1 cellular context compared by ENCODE assay signal in the genomic region with DNA sequence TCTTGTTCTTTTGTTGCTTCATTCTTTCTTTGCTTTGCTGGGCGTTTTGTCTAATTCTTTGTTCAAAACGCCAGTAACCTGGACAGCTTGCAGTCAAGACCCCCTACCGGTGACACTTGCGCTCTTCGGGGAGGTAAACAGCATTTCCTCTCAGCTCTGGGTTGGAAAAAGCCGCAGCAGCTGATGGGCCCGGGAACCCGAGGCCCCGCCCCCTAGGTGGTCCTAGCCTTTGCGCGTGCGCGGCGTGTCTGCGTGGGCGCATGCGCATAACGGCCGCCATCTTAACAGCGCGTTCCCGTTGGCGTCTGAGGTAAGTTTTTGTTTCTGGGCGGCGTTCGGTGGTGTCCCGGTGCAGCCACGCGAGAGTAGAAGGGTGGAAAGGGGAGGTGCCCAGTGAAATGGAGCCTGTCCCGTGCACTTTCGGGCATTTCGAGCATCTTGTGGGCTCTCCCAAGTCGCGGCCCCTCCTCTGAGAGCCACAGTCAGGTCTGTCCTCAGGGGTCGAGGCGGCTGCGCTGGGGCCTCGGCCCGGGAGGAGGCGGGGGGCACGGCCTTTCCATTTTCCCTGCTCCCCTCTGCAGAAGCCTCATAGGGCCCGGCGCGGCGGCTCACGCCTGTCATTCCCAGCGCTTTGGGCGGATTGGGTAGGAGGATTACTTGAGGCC.
TF ChIP-seq lines count a peak whose summit lies in the region.

A gene (plus strand): TSS at position 261 of the 665 bp plus-strand sequence. CDS start 14,371 bp downstream, outside the sequence.

TF ChIP-seq in HEK293, 187 proteins besides CTCF, POLR2A, EP300 and RAD21 (continued from another document and continues in another):
- TF ChIP-seq ZFP37 (tag by site-specific recombination; IDR thresholded peaks at IDR 0.05) = no peak
- TF ChIP-seq ZNF350 (tag by site-specific recombination; IDR thresholded peaks at IDR 0.05) = no peak
- no peak for TF ChIP-seq HOXD13 (CRISPR knock-in tag; IDR thresholded peaks at IDR 0.05; ENCODE audit: borderline replicate concordance)
- TF ChIP-seq, protein P1, sequence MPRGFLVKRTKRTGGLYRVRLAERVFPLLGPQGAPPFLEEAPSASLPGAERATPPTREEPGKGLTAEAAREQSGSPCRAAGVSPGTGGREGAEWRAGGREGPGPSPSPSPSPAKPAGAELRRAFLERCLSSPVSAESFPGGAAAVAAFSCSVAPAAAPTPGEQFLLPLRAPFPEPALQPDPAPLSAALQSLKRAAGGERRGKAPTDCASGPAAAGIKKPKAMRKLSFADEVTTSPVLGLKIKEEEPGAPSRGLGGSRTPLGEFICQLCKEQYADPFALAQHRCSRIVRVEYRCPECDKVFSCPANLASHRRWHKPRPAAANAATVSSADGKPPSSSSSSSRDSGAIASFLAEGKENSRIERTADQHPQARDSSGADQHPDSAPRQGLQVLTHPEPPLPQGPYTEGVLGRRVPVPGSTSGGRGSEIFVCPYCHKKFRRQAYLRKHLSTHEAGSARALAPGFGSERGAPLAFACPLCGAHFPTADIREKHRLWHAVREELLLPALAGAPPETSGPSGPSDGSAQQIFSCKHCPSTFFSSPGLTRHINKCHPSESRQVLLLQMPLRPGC (tag by site-specific recombination; IDR thresholded peaks at IDR 0.05) = no peak
- 0 out of 2 replicates have a peak, but pooled peaks have one; percentile 61 for TF ChIP-seq ZNF600 (tag by site-specific recombination; IDR thresholded peaks at IDR 0.05)
- peak; percentile 88 for TF ChIP-seq GLIS1 (tag by site-specific recombination; IDR thresholded peaks at IDR 0.05)
- peak; percentile 53; the same call in 1 of the 2 replicates for TF ChIP-seq YY1 (tag by site-specific recombination; IDR thresholded peaks at IDR 0.05)
- no peak for TF ChIP-seq ZNF843 (tag by site-specific recombination; IDR thresholded peaks at IDR 0.05)
- TF ChIP-seq KLF1 (tag by site-specific recombination; IDR thresholded peaks at IDR 0.05) = peak; percentile 30; the same call in 1 of the 2 replicates
- no peak for TF ChIP-seq ZNF677 (tag by site-specific recombination; IDR thresholded peaks at IDR 0.05)
- TF ChIP-seq, protein P2, sequence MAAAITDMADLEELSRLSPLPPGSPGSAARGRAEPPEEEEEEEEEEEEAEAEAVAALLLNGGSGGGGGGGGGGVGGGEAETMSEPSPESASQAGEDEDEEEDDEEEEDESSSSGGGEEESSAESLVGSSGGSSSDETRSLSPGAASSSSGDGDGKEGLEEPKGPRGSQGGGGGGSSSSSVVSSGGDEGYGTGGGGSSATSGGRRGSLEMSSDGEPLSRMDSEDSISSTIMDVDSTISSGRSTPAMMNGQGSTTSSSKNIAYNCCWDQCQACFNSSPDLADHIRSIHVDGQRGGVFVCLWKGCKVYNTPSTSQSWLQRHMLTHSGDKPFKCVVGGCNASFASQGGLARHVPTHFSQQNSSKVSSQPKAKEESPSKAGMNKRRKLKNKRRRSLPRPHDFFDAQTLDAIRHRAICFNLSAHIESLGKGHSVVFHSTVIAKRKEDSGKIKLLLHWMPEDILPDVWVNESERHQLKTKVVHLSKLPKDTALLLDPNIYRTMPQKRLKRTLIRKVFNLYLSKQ (tag by site-specific recombination; IDR thresholded peaks at IDR 0.05; ENCODE audit: borderline replicate concordance) = no peak
- TF ChIP-seq ZNF169 (tag by site-specific recombination; IDR thresholded peaks at IDR 0.05) = no peak
- no peak for TF ChIP-seq ZNF10 (tag by site-specific recombination; IDR thresholded peaks at IDR 0.05)
- TF ChIP-seq ZNF660 (tag by site-specific recombination; IDR thresholded peaks at IDR 0.05) = 0 out of 2 replicates have a peak, but pooled peaks have one; percentile 21
- TF ChIP-seq HOXA7 (CRISPR knock-in tag; IDR thresholded peaks at IDR 0.05; ENCODE audit: borderline replicate concordance) = no peak
- TF ChIP-seq, protein P3, sequence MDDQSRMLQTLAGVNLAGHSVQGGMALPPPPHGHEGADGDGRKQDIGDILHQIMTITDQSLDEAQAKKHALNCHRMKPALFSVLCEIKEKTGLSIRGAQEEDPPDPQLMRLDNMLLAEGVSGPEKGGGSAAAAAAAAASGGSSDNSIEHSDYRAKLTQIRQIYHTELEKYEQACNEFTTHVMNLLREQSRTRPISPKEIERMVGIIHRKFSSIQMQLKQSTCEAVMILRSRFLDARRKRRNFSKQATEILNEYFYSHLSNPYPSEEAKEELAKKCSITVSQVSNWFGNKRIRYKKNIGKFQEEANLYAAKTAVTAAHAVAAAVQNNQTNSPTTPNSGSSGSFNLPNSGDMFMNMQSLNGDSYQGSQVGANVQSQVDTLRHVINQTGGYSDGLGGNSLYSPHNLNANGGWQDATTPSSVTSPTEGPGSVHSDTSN (CRISPR knock-in tag; IDR thresholded peaks at IDR 0.05) = no peak
- no peak for TF ChIP-seq GLI4 (tag by site-specific recombination; IDR thresholded peaks at IDR 0.05)
- TF ChIP-seq, protein P4, sequence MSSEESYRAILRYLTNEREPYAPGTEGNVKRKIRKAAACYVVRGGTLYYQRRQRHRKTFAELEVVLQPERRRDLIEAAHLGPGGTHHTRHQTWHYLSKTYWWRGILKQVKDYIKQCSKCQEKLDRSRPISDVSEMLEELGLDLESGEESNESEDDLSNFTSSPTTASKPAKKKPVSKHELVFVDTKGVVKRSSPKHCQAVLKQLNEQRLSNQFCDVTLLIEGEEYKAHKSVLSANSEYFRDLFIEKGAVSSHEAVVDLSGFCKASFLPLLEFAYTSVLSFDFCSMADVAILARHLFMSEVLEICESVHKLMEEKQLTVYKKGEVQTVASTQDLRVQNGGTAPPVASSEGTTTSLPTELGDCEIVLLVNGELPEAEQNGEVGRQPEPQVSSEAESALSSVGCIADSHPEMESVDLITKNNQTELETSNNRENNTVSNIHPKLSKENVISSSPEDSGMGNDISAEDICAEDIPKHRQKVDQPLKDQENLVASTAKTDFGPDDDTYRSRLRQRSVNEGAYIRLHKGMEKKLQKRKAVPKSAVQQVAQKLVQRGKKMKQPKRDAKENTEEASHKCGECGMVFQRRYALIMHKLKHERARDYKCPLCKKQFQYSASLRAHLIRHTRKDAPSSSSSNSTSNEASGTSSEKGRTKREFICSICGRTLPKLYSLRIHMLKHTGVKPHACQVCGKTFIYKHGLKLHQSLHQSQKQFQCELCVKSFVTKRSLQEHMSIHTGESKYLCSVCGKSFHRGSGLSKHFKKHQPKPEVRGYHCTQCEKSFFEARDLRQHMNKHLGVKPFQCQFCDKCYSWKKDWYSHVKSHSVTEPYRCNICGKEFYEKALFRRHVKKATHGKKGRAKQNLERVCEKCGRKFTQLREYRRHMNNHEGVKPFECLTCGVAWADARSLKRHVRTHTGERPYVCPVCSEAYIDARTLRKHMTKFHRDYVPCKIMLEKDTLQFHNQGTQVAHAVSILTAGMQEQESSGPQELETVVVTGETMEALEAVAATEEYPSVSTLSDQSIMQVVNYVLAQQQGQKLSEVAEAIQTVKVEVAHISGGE (tag by site-specific recombination; conservative IDR thresholded peaks at IDR 0.05; ENCODE audit: low read depth) = no peak
- TF ChIP-seq, protein P5, sequence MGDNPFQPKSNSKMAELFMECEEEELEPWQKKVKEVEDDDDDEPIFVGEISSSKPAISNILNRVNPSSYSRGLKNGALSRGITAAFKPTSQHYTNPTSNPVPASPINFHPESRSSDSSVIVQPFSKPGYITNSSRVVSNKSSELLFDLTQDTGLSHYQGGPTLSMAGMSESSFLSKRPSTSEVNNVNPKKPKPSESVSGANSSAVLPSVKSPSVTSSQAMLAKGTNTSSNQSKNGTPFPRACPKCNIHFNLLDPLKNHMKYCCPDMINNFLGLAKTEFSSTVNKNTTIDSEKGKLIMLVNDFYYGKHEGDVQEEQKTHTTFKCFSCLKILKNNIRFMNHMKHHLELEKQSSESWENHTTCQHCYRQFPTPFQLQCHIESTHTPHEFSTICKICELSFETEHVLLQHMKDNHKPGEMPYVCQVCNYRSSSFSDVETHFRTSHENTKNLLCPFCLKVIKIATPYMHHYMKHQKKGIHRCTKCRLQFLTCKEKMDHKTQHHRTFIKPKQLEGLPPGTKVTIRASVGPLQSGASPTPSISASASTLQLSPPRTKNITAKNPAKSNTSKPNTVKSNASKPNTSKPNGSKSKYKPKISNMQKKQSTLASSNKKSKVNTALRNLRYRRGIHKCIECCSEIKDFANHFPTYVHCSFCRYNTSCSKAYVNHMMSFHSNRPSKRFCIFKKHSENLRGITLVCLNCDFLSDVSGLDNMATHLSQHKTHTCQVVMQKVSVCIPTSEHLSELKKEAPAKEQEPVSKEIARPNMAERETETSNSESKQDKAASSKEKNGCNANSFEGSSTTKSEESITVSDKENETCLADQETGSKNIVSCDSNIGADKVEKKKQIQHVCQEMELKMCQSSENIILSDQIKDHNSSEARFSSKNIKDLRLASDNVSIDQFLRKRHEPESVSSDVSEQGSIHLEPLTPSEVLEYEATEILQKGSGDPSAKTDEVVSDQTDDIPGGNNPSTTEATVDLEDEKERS (tag by site-specific recombination; IDR thresholded peaks at IDR 0.05) = 0 out of 2 replicates have a peak, but pooled peaks have one; percentile 32
- TF ChIP-seq ZNF354C (tag by site-specific recombination; IDR thresholded peaks at IDR 0.05; ENCODE audit: borderline replicate concordance, low read depth) = no peak
- TF ChIP-seq ZNF555 (tag by site-specific recombination; conservative IDR thresholded peaks at IDR 0.05) = no peak
- TF ChIP-seq ZNF302 (tag by site-specific recombination; IDR thresholded peaks at IDR 0.05; ENCODE audit: low read depth) = no peak
- TF ChIP-seq, protein P6, sequence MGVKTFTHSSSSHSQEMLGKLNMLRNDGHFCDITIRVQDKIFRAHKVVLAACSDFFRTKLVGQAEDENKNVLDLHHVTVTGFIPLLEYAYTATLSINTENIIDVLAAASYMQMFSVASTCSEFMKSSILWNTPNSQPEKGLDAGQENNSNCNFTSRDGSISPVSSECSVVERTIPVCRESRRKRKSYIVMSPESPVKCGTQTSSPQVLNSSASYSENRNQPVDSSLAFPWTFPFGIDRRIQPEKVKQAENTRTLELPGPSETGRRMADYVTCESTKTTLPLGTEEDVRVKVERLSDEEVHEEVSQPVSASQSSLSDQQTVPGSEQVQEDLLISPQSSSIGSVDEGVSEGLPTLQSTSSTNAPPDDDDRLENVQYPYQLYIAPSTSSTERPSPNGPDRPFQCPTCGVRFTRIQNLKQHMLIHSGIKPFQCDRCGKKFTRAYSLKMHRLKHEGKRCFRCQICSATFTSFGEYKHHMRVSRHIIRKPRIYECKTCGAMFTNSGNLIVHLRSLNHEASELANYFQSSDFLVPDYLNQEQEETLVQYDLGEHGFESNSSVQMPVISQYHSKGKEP (tag by site-specific recombination; IDR thresholded peaks at IDR 0.05) = no peak
- no peak for TF ChIP-seq ZNF140 (tag by site-specific recombination; IDR thresholded peaks at IDR 0.05)
- 0 out of 2 replicates have a peak, but pooled peaks have one; percentile 15 for TF ChIP-seq ZEB2 (tag by site-specific recombination; IDR thresholded peaks at IDR 0.05)
- no peak for TF ChIP-seq ZBTB1 (tag by site-specific recombination; IDR thresholded peaks at IDR 0.05)
- 0 out of 2 replicates have a peak, but pooled peaks have one; percentile 22 for TF ChIP-seq KLF8 (tag by site-specific recombination; IDR thresholded peaks at IDR 0.05)
- TF ChIP-seq, protein P7, sequence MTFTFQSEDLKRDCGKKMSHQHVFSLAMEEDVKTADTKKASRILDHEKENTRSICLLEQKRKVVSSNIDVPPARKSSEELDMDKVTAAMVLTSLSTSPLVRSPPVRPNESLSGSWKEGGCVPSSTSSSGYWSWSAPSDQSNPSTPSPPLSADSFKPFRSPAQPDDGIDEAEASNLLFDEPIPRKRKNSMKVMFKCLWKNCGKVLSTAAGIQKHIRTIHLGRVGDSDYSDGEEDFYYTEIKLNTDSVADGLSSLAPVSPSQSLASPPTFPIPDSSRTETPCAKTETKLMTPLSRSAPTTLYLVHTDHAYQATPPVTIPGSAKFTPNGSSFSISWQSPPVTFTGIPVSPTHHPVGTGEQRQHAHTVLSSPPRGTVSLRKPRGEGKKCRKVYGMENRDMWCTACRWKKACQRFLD (tag by site-specific recombination; IDR thresholded peaks at IDR 0.05) = no peak
- no peak for TF ChIP-seq ZNF530 (tag by site-specific recombination; IDR thresholded peaks at IDR 0.05; ENCODE audit: low read depth)
- no peak for TF ChIP-seq WT1 (tag by site-specific recombination; IDR thresholded peaks at IDR 0.05)
- TF ChIP-seq, protein P8, sequence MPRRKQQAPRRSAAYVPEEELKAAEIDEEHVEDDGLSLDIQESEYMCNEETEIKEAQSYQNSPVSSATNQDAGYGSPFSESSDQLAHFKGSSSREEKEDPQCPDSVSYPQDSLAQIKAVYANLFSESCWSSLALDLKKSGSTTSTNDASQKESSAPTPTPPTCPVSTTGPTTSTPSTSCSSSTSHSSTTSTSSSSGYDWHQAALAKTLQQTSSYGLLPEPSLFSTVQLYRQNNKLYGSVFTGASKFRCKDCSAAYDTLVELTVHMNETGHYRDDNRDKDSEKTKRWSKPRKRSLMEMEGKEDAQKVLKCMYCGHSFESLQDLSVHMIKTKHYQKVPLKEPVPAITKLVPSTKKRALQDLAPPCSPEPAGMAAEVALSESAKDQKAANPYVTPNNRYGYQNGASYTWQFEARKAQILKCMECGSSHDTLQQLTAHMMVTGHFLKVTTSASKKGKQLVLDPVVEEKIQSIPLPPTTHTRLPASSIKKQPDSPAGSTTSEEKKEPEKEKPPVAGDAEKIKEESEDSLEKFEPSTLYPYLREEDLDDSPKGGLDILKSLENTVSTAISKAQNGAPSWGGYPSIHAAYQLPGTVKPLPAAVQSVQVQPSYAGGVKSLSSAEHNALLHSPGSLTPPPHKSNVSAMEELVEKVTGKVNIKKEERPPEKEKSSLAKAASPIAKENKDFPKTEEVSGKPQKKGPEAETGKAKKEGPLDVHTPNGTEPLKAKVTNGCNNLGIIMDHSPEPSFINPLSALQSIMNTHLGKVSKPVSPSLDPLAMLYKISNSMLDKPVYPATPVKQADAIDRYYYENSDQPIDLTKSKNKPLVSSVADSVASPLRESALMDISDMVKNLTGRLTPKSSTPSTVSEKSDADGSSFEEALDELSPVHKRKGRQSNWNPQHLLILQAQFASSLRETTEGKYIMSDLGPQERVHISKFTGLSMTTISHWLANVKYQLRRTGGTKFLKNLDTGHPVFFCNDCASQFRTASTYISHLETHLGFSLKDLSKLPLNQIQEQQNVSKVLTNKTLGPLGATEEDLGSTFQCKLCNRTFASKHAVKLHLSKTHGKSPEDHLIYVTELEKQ (tag by site-specific recombination; IDR thresholded peaks at IDR 0.05; ENCODE audit: borderline replicate concordance) = no peak
- TF ChIP-seq TRIM28 (IDR thresholded peaks at IDR 0.05; ENCODE audit: borderline replicate concordance, low read length) = no peak
- TF ChIP-seq ZNF658 (tag by site-specific recombination; IDR thresholded peaks at IDR 0.05) = no peak
- TF ChIP-seq ZFHX2 (tag by site-specific recombination; conservative IDR thresholded peaks at IDR 0.05) = peak; percentile 24; the same call in 1 of the 2 replicates
- TF ChIP-seq ZNF423 (tag by site-specific recombination; IDR thresholded peaks at IDR 0.05) = no peak
- TF ChIP-seq, protein P9, sequence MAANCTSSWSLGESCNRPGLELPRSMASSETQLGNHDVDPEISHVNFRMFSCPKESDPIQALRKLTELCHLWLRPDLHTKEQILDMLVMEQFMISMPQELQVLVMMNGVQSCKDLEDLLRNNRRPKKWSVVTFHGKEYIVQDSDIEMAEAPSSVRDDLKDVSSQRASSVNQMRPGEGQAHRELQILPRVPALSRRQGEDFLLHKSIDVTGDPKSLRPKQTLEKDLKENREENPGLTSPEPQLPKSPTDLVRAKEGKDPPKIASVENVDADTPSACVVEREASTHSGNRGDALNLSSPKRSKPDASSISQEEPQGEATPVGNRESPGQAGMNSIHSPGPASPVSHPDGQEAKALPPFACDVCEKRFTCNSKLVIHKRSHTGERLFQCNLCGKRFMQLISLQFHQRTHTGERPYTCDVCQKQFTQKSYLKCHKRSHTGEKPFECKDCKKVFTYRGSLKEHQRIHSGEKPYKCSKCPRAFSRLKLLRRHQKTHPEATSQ (tag by site-specific recombination; IDR thresholded peaks at IDR 0.05) = no peak
